Comparison of ENCODE assay signal across 13 cellular contexts in genomic region chr3:120425877-120426276, GRCh38. TPM values are rescaled to one million over a fixed set of nuclear protein-coding genes. Genes with fewer than 3 reads are reported as not detected.
A peak's percentile ranks its signal among the peaks of the same experiment; 100 is the strongest.
DNase-seq lines count a peak whose midpoint lies in the region; ATAC-seq, FAIRE-seq and TF ChIP-seq lines count a peak whose summit lies in the region.
"Had no signal": no experiment of that assay in that cellular context is flagged by ENCODE, and none has a peak within 500 bp of the region (broad histone marks: within the 10 kb centered on the region; RNA-seq: fewer than 3 reads in every experiment).

No MANE protein-coding gene starts in this region.

- H3K27me3 Mint-ChIP-seq in nephron (ENCODE audit: low read depth): no peaks in the 10 kb centered on the region

- DNase-seq in cardiac muscle cell (ENCODE audit: low read depth in 1 of 2, low spot score in 1 of 2) (peak in 1 of 2 donors; percentile 96), Right ventricle myocardium inferior (ENCODE audit: missing footprints) (no peak), fibroblast of gingiva (ENCODE audit: low read depth) (peak; percentile 89), NCI-H1092 (lab: John Stamatoyannopoulos, UW) (no peak), H54 (ENCODE audit: insufficient read length, low spot score) (no peak)
- DNase-seq: activated effector memory CD4-positive, alpha-beta T cell treated with Interleukin-2 at 50 U/mL for 16 hours; mesendoderm; NCI-H1930 had no signal

- H3K4me3 ChIP-seq in cardiac muscle cell: no peak overlapping the region
- H3K4me3 ChIP-seq: A549 had no signal

- peaks cover 29% of the 10 kb centered on the region for H3K36me3 Mint-ChIP-seq in nephron (ENCODE audit: low read depth)

- TF ChIP-seq POLR2A in H54 (IDR thresholded peaks at IDR 0.05; ENCODE audit: low read depth, low read length): no peak

- FAIRE-seq in H54 (lab: Jason Lieb, UNC): no peak
- FAIRE-seq: A549 had no signal

- H3K9me3 ChIP-seq in cardiac muscle cell (ENCODE audit: low read depth): no peaks in the 10 kb centered on the region
- H3K9me3 ChIP-seq: A549 had no signal

- intact Hi-C loops in Right ventricle myocardium inferior (cut with DNase I): no loop called here

- no peak for TF ChIP-seq CTCF in cardiac muscle cell (IDR thresholded peaks at IDR 0.05; ENCODE audit: low read depth, low read length)
- no peak for TF ChIP-seq CTCF in nephron (IDR thresholded peaks at IDR 0.05; ENCODE audit: unreplicated experiment in 3 of 3)

- H3K36me3 ChIP-seq in cardiac muscle cell: no peaks in the 10 kb centered on the region

- ATAC-seq in Right ventricle myocardium inferior: no peak
- no peak for ATAC-seq in HG03378 (IDR thresholded peaks at IDR 0.05; ENCODE audit: unreplicated experiment)
- ATAC-seq in GM19328 (IDR thresholded peaks at IDR 0.05; ENCODE audit: unreplicated experiment): no peak
- ATAC-seq: A549 had no signal

- peaks cover 37% of the 10 kb centered on the region for H3K4me1 ChIP-seq in cardiac muscle cell (ENCODE audit: low read depth)

- peak overlapping the region; percentile 87 to 91 (median 88) for H3K27ac Mint-ChIP-seq in nephron

- peak overlapping the region in 2 of 3 experiments; percentile 33 to 59 for H3K4me3 Mint-ChIP-seq in nephron

- no peaks in the 10 kb centered on the region for H3K27me3 ChIP-seq in cardiac muscle cell

- H3K9me3 Mint-ChIP-seq in nephron: no peaks in the 10 kb centered on the region

- peaks cover 88% of the 10 kb centered on the region for H3K4me1 Mint-ChIP-seq in nephron

- peak overlapping the region; percentile 50 for H3K27ac ChIP-seq in cardiac muscle cell
- H3K27ac ChIP-seq: A549, VCaP had no signal

RNA-seq across cellular contexts. Expression of gene FSTL1, which starts 24.9 kb away (rescaled TPM):
- 241 and 353 TPM in 2 replicates for total RNA-seq in cardiac muscle cell
- 142 and 253 TPM in 2 replicates for polyA plus RNA-seq in cardiac muscle cell
- total RNA-seq in Right ventricle myocardium inferior: 217 TPM
